In the genomic region with DNA sequence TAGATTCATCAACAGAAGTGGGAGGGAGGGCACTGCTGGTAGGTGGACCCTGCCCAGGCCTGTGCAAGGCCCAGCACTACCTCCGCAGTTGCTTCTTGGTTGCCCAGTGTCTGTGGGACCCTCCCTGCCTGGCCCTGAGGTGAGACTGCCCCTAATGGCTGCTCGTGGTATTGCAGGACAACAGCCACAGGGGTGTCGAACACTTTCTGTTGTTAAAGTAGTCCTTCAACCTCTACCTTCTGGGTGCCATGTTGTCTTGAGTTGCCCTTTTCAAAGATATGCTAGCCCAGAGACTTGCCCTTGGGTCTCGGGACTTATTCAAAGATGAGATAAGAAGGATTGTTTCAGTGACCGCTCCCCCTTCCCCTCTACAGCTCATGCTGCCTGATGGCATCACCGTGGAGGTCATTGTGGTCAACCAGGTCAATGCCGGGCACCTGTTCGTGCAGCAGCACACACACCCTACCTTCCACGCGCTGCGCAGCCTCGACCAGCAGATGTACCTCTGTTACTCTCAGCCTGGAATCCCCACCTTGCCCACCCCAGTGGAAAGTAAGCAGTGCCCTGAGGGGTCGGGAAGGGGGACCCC, we compare ENCODE assay signal across 9 cellular contexts. TPM values are rescaled to one million over a fixed set of nuclear protein-coding genes. Genes with fewer than 3 reads are reported as not detected.
DNase-seq lines count a peak whose midpoint lies in the region; ATAC-seq and TF ChIP-seq lines count a peak whose summit lies in the region.
"Had no signal": no experiment of that assay in that cellular context is flagged by ENCODE, and none has a peak within 500 bp of the region (broad histone marks: within the 10 kb centered on the region; RNA-seq: fewer than 3 reads in every experiment).

No MANE protein-coding gene starts in this region.

- H3K4me1 Mint-ChIP-seq in Calu3 (ENCODE audit: low read depth, unreplicated experiment) (no peaks in the 10 kb centered on the region), mesothelial cell of epicardium (peaks cover 13% of the 10 kb centered on the region)
- H3K4me1 Mint-ChIP-seq in central memory CD8-positive, alpha-beta T cell = no peaks in the 10 kb centered on the region

- H3K27ac Mint-ChIP-seq in Calu3 (ENCODE audit: unreplicated experiment) (no peak overlapping the region), mesothelial cell of epicardium (no peak overlapping the region)
- H3K27ac Mint-ChIP-seq in central memory CD8-positive, alpha-beta T cell (ENCODE audit: low read depth) = no peak overlapping the region
- H3K27ac Mint-ChIP-seq: T-helper 1 cell treated with Interleukin-12 subunit alpha and Interleukin-12 subunit beta and Interleukin-4 antibody, amounts not matched to agents 30 μg/mL and 1 μg/mL, for 36 hours had no signal

- DNase-seq in Calu3 = peak; percentile 56
- peak; percentile 38 for DNase-seq in HK-2 (ENCODE audit: unreplicated experiment)
- peak; percentile 44 to 66 for DNase-seq in central memory CD8-positive, alpha-beta T cell (ENCODE audit: low spot score in 2 of 2)
- DNase-seq in mesothelial cell of epicardium (ENCODE audit: low spot score in 2 of 2, unreplicated experiment in 2 of 2) = peak in 1 of 2 experiments; percentile 69
- peak; percentile 22 to 23 for DNase-seq in stimulated activated CD8-positive, alpha-beta memory T cell treated with anti-CD3 and anti-CD28 coated beads, Interleukin-7, amount 100 ng/mL, for 48 hours (ENCODE audit: extremely low read depth in 1 of 2, low read depth in 1 of 2)
- no peak for DNase-seq in SIG-M5 treated with dmso at 0.1 percent for 504 hours (lab: John Stamatoyannopoulos, UW; ENCODE audit: unreplicated experiment)

- no peaks in the 10 kb centered on the region for H3K9me3 Mint-ChIP-seq in Calu3 (ENCODE audit: low read depth, unreplicated experiment)
- no peaks in the 10 kb centered on the region for H3K9me3 Mint-ChIP-seq in central memory CD8-positive, alpha-beta T cell
- no peaks in the 10 kb centered on the region for H3K9me3 Mint-ChIP-seq in mesothelial cell of epicardium
- H3K9me3 Mint-ChIP-seq: T-helper 1 cell treated with Interleukin-12 subunit alpha and Interleukin-12 subunit beta and Interleukin-4 antibody, amounts not matched to agents 30 μg/mL and 1 μg/mL, for 36 hours had no signal

- peak; percentile 41 to 46 for ATAC-seq in activated CD4-positive, CD25-positive, alpha-beta regulatory T cell treated with anti-CD3 and anti-CD28 coated beads, Interleukin-2, amount 50 U/mL, for 24 hours
- no peak for ATAC-seq in central memory CD8-positive, alpha-beta T cell (replicated peaks; ENCODE audit: extremely low read depth, poor library complexity, severe bottlenecking)
- ATAC-seq in HG02981 (IDR thresholded peaks at IDR 0.05; ENCODE audit: unreplicated experiment) = no peak

- CTCF ChIA-PET in Calu3 (lab: Charles Lee) = no interaction called here

- H3K36me3 Mint-ChIP-seq in Calu3 (ENCODE audit: insufficient read depth, unreplicated experiment) (peaks cover 30% of the 10 kb centered on the region), mesothelial cell of epicardium (peaks cover 30% of the 10 kb centered on the region)
- H3K36me3 Mint-ChIP-seq in central memory CD8-positive, alpha-beta T cell (ENCODE audit: insufficient read depth) = peaks cover 16% of the 10 kb centered on the region

- peak; percentile 82 for TF ChIP-seq CTCF in Calu3 (IDR thresholded peaks at IDR 0.05; ENCODE audit: unreplicated experiment)
- peak; percentile 85 for TF ChIP-seq CTCF in mesothelial cell of epicardium (IDR thresholded peaks at IDR 0.05; ENCODE audit: unreplicated experiment)

- H3K27me3 Mint-ChIP-seq in Calu3 (ENCODE audit: unreplicated experiment) (no peaks in the 10 kb centered on the region), mesothelial cell of epicardium (ENCODE audit: low read depth) (no peaks in the 10 kb centered on the region)
- no peaks in the 10 kb centered on the region for H3K27me3 Mint-ChIP-seq in central memory CD8-positive, alpha-beta T cell

- H3K4me3 Mint-ChIP-seq in Calu3 (ENCODE audit: low read depth, unreplicated experiment) (no peak overlapping the region), mesothelial cell of epicardium (no peak overlapping the region)
- no peak overlapping the region for H3K4me3 Mint-ChIP-seq in central memory CD8-positive, alpha-beta T cell
- H3K4me3 Mint-ChIP-seq: T-helper 1 cell treated with Interleukin-12 subunit alpha and Interleukin-12 subunit beta and Interleukin-4 antibody, amounts not matched to agents 30 μg/mL and 1 μg/mL, for 36 hours had no signal

- intact Hi-C loops in Calu3 (cut with micrococcal nuclease; ENCODE audit: unreplicated experiment) = no loop called here

- BruUV-seq in Calu3 (replicated peaks; lab: Mats Ljungman, UMichigan) = no TSS peak

RNA-seq across cellular contexts. Expression of gene AKAP1, which starts 29.1 kb away (rescaled TPM):
- total RNA-seq in Calu3 (2022) (41.4 and 48.4 TPM in 2 replicates), mesothelial cell of epicardium (26.4 to 30.7 TPM (median 27.5 TPM) in 3 replicates)

Comparison
In these comparisons a context has a peak if more than half of its experiments do, and no peak if none do; other contexts are left out.
1. ATAC-seq: peak in activated CD4-positive, CD25-positive, alpha-beta regulatory T cell treated with anti-CD3 and anti-CD28 coated beads, Interleukin-2, amount 50 U/mL, for 24 hours (2 of 2); none in central memory CD8-positive, alpha-beta T cell (single experiment) and HG02981 (single experiment).